ENCODE assay signal across 9 cellular contexts in the genomic region with DNA sequence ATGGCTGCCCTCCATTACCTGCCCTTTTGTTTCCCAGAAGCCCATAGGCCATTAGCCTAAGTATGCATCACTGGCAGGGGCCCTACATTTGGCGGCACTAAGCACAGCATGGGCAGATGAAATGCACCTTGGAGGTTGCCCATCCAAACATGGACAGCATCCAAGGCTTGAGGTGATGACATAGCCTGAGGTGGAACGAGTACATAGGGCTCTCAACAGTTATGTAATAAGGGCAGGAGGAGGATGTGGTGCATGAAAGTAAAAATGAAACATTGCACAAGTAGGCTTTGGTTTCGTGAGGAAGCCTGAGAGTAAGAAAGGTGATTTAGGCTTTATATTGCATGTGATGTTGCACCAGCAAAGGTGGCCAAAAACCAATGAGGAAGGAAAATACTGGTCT.
A peak's percentile ranks its signal among the peaks of the same experiment; 100 is the strongest.
DNase-seq lines count a peak whose midpoint lies in the region; ATAC-seq and TF ChIP-seq lines count a peak whose summit lies in the region.
"Had no signal": no experiment of that assay in that cellular context is flagged by ENCODE, and none has a peak within 500 bp of the region (broad histone marks: within the 10 kb centered on the region; RNA-seq: fewer than 3 reads in every experiment).

No MANE protein-coding gene starts in this region.

- no peaks in the 10 kb centered on the region for H3K36me3 Mint-ChIP-seq in activated T-cell treated with anti-CD3 and anti-CD28 coated beads, Interleukin-2, amount 50 U/mL, for 24 hours (ENCODE audit: low read depth)

- no peaks in the 10 kb centered on the region for H3K36me3 ChIP-seq in RWPE2 (ENCODE audit: low read depth)
- no peaks in the 10 kb centered on the region for H3K36me3 ChIP-seq in lower lobe of right lung
- H3K36me3 ChIP-seq in SJCRH30 = no peaks in the 10 kb centered on the region
- H3K36me3 ChIP-seq: Peyer's patch had no signal

- no peaks in the 10 kb centered on the region for H3K27me3 Mint-ChIP-seq in activated T-cell treated with anti-CD3 and anti-CD28 coated beads, Interleukin-2, amount 50 U/mL, for 24 hours

- H3K9me3 Mint-ChIP-seq in activated T-cell treated with anti-CD3 and anti-CD28 coated beads, Interleukin-2, amount 50 U/mL, for 24 hours = peaks cover 10% of the 10 kb centered on the region

- H3K27ac ChIP-seq in RWPE2 (ENCODE audit: poor library complexity, severe bottlenecking) (no peak overlapping the region), lower lobe of right lung (no peak overlapping the region), SJCRH30 (no peak overlapping the region)

- intact Hi-C loops in lower lobe of right lung (cut with DNase I) = no loop called here

- H3K4me1 Mint-ChIP-seq in activated T-cell treated with anti-CD3 and anti-CD28 coated beads, Interleukin-2, amount 50 U/mL, for 24 hours (ENCODE audit: low read depth) = peaks cover 18% of the 10 kb centered on the region

- no peak overlapping the region for H3K4me3 Mint-ChIP-seq in activated T-cell treated with anti-CD3 and anti-CD28 coated beads, Interleukin-2, amount 50 U/mL, for 24 hours

- H3K27ac Mint-ChIP-seq in activated T-cell treated with anti-CD3 and anti-CD28 coated beads, Interleukin-2, amount 50 U/mL, for 24 hours = peak overlapping the region; percentile 59

- H3K4me3 ChIP-seq in RWPE2 (ENCODE audit: severe bottlenecking) = no peak overlapping the region
- no peak overlapping the region for H3K4me3 ChIP-seq in lower lobe of right lung
- no peak overlapping the region for H3K4me3 ChIP-seq in SJCRH30
- H3K4me3 ChIP-seq: Peyer's patch had no signal

- H3K9me3 ChIP-seq in RWPE2 (ENCODE audit: severe bottlenecking) = no peaks in the 10 kb centered on the region
- no peaks in the 10 kb centered on the region for H3K9me3 ChIP-seq in lower lobe of right lung
- no peaks in the 10 kb centered on the region for H3K9me3 ChIP-seq in SJCRH30 (replicated peaks)
- H3K9me3 ChIP-seq: Peyer's patch had no signal

- H3K27me3 ChIP-seq in RWPE2 (ENCODE audit: insufficient read depth, poor library complexity, severe bottlenecking) (no peaks in the 10 kb centered on the region), lower lobe of right lung (ENCODE audit: low read depth) (no peaks in the 10 kb centered on the region), SJCRH30 (no peaks in the 10 kb centered on the region)
- H3K27me3 ChIP-seq: Peyer's patch had no signal

- TF ChIP-seq CTCF in RWPE2 (IDR thresholded peaks at IDR 0.05; ENCODE audit: poor library complexity, severe bottlenecking) (no peak), lower lobe of right lung (IDR thresholded peaks at IDR 0.05) (no peak)

- DNase-seq in activated T-cell treated with anti-CD3 and anti-CD28 coated beads, Interleukin-2, amount 50 U/mL, for 24 hours = peak; percentile 42
- no peak for DNase-seq in activated T-cell treated with anti-CD3 and anti-CD28 coated beads for 4 hours
- DNase-seq in RWPE2 (ENCODE audit: low spot score) = no peak
- peak; percentile 55 for DNase-seq in lower lobe of right lung
- no peak for DNase-seq in AG08396 (ENCODE audit: low spot score)
- DNase-seq in SJCRH30 = no peak
- no peak for DNase-seq in NCI-H524 (lab: John Stamatoyannopoulos, UW)

- no peaks in the 10 kb centered on the region for H3K4me1 ChIP-seq in RWPE2 (ENCODE audit: insufficient read depth, poor library complexity, severe bottlenecking)
- no peaks in the 10 kb centered on the region for H3K4me1 ChIP-seq in lower lobe of right lung
- H3K4me1 ChIP-seq in SJCRH30 = no peaks in the 10 kb centered on the region
- H3K4me1 ChIP-seq: Peyer's patch had no signal

- ATAC-seq in HG02884 (IDR thresholded peaks at IDR 0.05; ENCODE audit: unreplicated experiment) (peak; percentile 99), RWPE2 (ENCODE audit: low read depth) (0 out of 3 replicates have a peak, but pooled peaks have one; percentile 12), lower lobe of right lung (peak; percentile 93 to 94)

Comparison
In these comparisons a context has a peak if more than half of its experiments do, and no peak if none do; other contexts are left out.
1. DNase-seq: peak in activated T-cell treated with anti-CD3 and anti-CD28 coated beads, Interleukin-2, amount 50 U/mL, for 24 hours (single experiment) and lower lobe of right lung (single experiment); none in activated T-cell treated with anti-CD3 and anti-CD28 coated beads for 4 hours (single experiment), RWPE2 (single experiment), AG08396 (single experiment), SJCRH30 (0 of 2) and NCI-H524 (0 of 2).
2. ATAC-seq: peak in every context shown above with its lines; median percentile 99 in HG02884; 94 in lower lobe of right lung; 12 in RWPE2.